1 cellular context compared by ENCODE assay signal in the genomic region with DNA sequence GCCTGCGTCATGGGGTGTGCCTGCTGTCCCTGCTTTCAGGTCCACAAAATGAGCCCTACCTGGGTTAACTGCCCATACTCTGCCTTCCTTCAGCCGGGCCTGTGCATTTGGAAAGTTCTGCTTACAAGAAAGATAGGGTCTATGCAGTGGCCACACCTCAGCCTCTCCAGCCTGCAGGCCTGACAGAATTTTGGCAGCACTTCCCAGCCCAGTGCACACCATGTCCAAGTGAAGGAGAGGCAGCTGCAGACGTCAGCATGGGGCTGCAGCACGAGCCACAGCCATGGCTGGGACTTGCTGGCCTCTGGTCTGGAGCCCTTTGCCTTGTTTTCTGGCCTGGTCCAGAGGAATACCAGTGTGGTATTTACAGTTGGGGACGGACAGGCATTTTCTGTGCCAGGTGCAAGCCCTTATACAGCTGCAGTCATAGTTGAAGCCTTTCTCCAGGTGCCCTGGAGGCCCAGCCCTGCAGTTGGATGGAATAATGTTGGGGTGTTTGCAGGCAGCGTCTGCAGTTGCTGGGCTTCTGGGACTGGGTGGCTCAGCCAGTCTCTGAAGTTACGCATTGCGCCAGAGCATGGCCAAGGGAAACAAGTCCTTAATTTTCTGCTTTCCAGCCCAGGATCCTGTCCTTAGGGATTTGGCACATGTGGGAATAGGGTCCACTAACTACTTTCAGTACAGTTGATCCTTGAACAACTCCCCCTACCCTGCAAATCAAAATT.
TF ChIP-seq lines count a peak whose summit lies in the region.

No MANE protein-coding gene starts in this region.

TF ChIP-seq in HepG2, 621 proteins besides CTCF, POLR2A, EP300 and RAD21:
- TF ChIP-seq PHF21A (CRISPR knock-in tag; IDR thresholded peaks at IDR 0.05) = no peak
- TF ChIP-seq, protein P1, sequence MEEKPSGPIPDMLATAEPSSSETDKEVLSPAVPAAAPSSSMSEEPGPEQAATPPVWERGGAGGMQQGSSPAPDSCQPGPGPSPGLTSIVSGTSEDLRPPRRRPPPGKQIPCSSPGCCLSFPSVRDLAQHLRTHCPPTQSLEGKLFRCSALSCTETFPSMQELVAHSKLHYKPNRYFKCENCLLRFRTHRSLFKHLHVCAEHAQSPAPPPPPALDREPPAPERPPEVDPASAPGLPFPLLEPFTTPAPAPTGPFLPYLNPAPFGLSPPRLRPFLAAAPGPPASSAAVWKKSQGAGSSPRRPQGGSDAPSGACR (CRISPR knock-in tag; IDR thresholded peaks at IDR 0.05) = no peak
- no peak for TF ChIP-seq KLF16 (CRISPR knock-in tag; IDR thresholded peaks at IDR 0.05)
- TF ChIP-seq, protein P2, sequence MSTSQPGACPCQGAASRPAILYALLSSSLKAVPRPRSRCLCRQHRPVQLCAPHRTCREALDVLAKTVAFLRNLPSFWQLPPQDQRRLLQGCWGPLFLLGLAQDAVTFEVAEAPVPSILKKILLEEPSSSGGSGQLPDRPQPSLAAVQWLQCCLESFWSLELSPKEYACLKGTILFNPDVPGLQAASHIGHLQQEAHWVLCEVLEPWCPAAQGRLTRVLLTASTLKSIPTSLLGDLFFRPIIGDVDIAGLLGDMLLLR (CRISPR knock-in tag; IDR thresholded peaks at IDR 0.05) = no peak
- no peak for TF ChIP-seq ZNF251 (CRISPR knock-in tag; IDR thresholded peaks at IDR 0.05)
- no peak for TF ChIP-seq SNRNP70 (IDR thresholded peaks at IDR 0.05; ENCODE audit: low read depth, low read length)
- no peak for TF ChIP-seq POLR2AphosphoS2 (IDR thresholded peaks at IDR 0.05; ENCODE audit: low read depth, low read length)
- no peak for TF ChIP-seq SMC3 (IDR thresholded peaks at IDR 0.05; ENCODE audit: low read length)
- no peak for TF ChIP-seq ZNF468 (CRISPR knock-in tag; IDR thresholded peaks at IDR 0.05)
- no peak for TF ChIP-seq ZNF816 (CRISPR knock-in tag; IDR thresholded peaks at IDR 0.05; ENCODE audit: borderline replicate concordance)
- no peak for TF ChIP-seq ZNF557 (CRISPR knock-in tag; IDR thresholded peaks at IDR 0.05)
- TF ChIP-seq PHF20 (CRISPR knock-in tag; IDR thresholded peaks at IDR 0.05) = no peak
- TF ChIP-seq RFX1 (IDR thresholded peaks at IDR 0.05) = no peak
- no peak for TF ChIP-seq BHLHE40 (IDR thresholded peaks at IDR 0.05; ENCODE audit: low read length)
- no peak for TF ChIP-seq NR1H2 (CRISPR knock-in tag; IDR thresholded peaks at IDR 0.05; ENCODE audit: borderline replicate concordance, low read depth)
- no peak for TF ChIP-seq ZNF12 (CRISPR knock-in tag; IDR thresholded peaks at IDR 0.05)
